In the genomic region with DNA sequence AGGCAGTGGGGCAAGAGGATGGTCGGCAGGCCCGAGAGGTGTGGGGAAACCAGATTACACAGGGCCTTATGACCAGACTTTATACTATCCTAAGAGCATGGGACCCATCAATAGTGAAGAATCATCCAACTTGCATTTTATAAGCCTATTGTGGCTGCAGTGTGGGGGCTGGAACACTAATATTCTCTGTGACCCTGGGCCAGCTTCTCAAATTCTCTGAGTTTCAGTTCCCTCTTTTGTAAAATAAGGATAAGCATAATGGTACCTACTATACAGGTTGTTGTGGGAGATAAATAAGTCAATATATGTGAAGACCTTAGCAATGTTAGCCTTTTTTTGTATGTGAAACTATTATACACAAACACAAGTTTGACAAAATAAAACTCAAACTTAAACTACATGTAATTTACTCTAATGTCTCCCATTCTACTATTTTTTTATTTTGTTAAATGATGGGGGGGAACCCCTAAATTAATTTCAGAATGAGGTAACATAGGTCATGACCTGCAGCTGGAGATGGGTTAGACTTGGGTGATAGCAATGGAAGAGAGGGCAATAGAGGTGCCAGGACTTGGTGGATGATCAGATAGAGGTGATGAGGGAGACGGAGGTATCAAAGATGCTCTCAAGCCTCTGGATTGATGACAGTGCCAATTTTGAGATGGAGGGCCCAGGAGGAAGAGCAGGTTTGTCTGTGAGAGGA, we compare ENCODE assay signal across 12 cellular contexts. TPM values are rescaled to one million over a fixed set of nuclear protein-coding genes. Genes with fewer than 3 reads are reported as not detected.
A peak's percentile ranks its signal among the peaks of the same experiment; 100 is the strongest.
DNase-seq lines count a peak whose midpoint lies in the region; ATAC-seq and TF ChIP-seq lines count a peak whose summit lies in the region.
"Had no signal": no experiment of that assay in that cellular context is flagged by ENCODE, and none has a peak within 500 bp of the region (broad histone marks: within the 10 kb centered on the region; RNA-seq: fewer than 3 reads in every experiment).

No MANE protein-coding gene starts in this region.

- no peak overlapping the region for H3K9ac ChIP-seq in H9 (ENCODE audit: extremely low read depth, insufficient read length, low read length)

- H2BK120ac ChIP-seq in H9 (ENCODE audit: low read depth, low read length, poor library complexity, severe bottlenecking): no peak overlapping the region

- no peaks in the 10 kb centered on the region for H3K23me2 ChIP-seq in H9 (ENCODE audit: insufficient read length, low read depth, low read length, poor library complexity, severe bottlenecking)

- no peak overlapping the region for H4K91ac ChIP-seq in H9 (ENCODE audit: insufficient read length, low read depth, low read length)

- no peak overlapping the region for H3K18ac ChIP-seq in H9 (ENCODE audit: insufficient read length, low read depth, low read length)

- H2AFZ ChIP-seq in H9 (ENCODE audit: low read length): no peak overlapping the region

- H2BK20ac ChIP-seq in H9 (ENCODE audit: low read depth, low read length, poor library complexity, severe bottlenecking): no peak overlapping the region

- H3T11ph ChIP-seq in H9 (ENCODE audit: low read length): no peak overlapping the region

- WGBS in H9 (ENCODE audit: extremely low coverage, insufficient read length, low lambda C conversion rate): no CpG with 5 or more reads among the region's 3 CpGs

- H3K27me3 Mint-ChIP-seq in T-helper 2 cell treated with Interferon-gamma antibody and Interleukin-4, amounts not matched to agents 5 μg/mL and 100 μg/mL, for 36 hours (ENCODE audit: low read depth): no peaks in the 10 kb centered on the region
- H3K27me3 Mint-ChIP-seq in H9 (ENCODE audit: low read depth): no peaks in the 10 kb centered on the region
- H3K27me3 Mint-ChIP-seq in stimulated activated memory B cell treated with anti-CD40 and anti-IgM and Interleukin-4, amounts not matched to agents 10 μg/mL and 1 μg/mL and 100 μg/mL, for 72 hours: no peaks in the 10 kb centered on the region

- peaks cover 7% of the 10 kb centered on the region for H3K9me3 Mint-ChIP-seq in T-helper 2 cell treated with Interferon-gamma antibody and Interleukin-4, amounts not matched to agents 5 μg/mL and 100 μg/mL, for 36 hours
- peaks cover 6 to 7% of the 10 kb centered on the region in 2 experiments; a peak in 4 of 5 replicates for H3K9me3 Mint-ChIP-seq in H9
- peaks cover 3% of the 10 kb centered on the region for H3K9me3 Mint-ChIP-seq in stimulated activated memory B cell treated with anti-CD40 and anti-IgM and Interleukin-4, amounts not matched to agents 10 μg/mL and 1 μg/mL and 100 μg/mL, for 72 hours

- no peaks in the 10 kb centered on the region for H3K9me3 ChIP-seq in H9 (ENCODE audit: control insufficient read depth, low read depth, low read length)
- H3K9me3 ChIP-seq in vagina: no peaks in the 10 kb centered on the region
- H3K9me3 ChIP-seq: A549 had no signal

- 0 out of 2 replicates have a peak, but pooled peaks cover 2% of the 10 kb centered on the region for H3K79me2 ChIP-seq in H9 (ENCODE audit: insufficient read depth, low read length)

- H3K27me3 ChIP-seq in H9 (ENCODE audit: insufficient read depth, low read length): no peaks in the 10 kb centered on the region
- H3K27me3 ChIP-seq in vagina: no peaks in the 10 kb centered on the region

- H3K27ac Mint-ChIP-seq in T-helper 2 cell treated with Interferon-gamma antibody and Interleukin-4, amounts not matched to agents 5 μg/mL and 100 μg/mL, for 36 hours: peak overlapping the region; percentile 60
- H3K27ac Mint-ChIP-seq in H9: peak overlapping the region in 2 of 3 experiments; percentile 35 to 53; a peak in 2 of 7 replicates
- peak overlapping the region; percentile 1 for H3K27ac Mint-ChIP-seq in stimulated activated memory B cell treated with anti-CD40 and anti-IgM and Interleukin-4, amounts not matched to agents 10 μg/mL and 1 μg/mL and 100 μg/mL, for 72 hours

- no peak overlapping the region for H2BK15ac ChIP-seq in H9 (ENCODE audit: low read depth, low read length)

- DNase-seq in T-helper 2 cell treated with Interferon-gamma antibody and Interleukin-4, amounts not matched to agents 5 μg/mL and 100 μg/mL, for 36 hours (ENCODE audit: low spot score): no peak
- DNase-seq in T-helper 2 cell (no peak), H9 (no peak), vagina (ENCODE audit: extremely low spot score in 2 of 2) (no peak), OCI-M1 (lab: John Stamatoyannopoulos, UW) (no peak), NCI-H2029 (lab: John Stamatoyannopoulos, UW) (no peak)
- DNase-seq: activated gamma-delta T cell, NCI-H748 treated with DMSO at 0.1 percent for 48 hours, trophoblast cell had no signal

- no peak overlapping the region for H2BK5ac ChIP-seq in H9 (ENCODE audit: insufficient read length, low read length)

- no peak overlapping the region for H2BK12ac ChIP-seq in H9 (ENCODE audit: insufficient read length, low read depth, low read length)

- peaks cover 34% of the 10 kb centered on the region for H3K36me3 Mint-ChIP-seq in T-helper 2 cell treated with Interferon-gamma antibody and Interleukin-4, amounts not matched to agents 5 μg/mL and 100 μg/mL, for 36 hours (ENCODE audit: low read depth)
- H3K36me3 Mint-ChIP-seq in H9 (ENCODE audit: insufficient read depth in 1 of 3, low read depth in 3 of 3): peaks cover 6 to 7% (median 6%) of the 10 kb centered on the region in 3 experiments; a peak in 6 of 7 replicates
- peaks cover 7% of the 10 kb centered on the region for H3K36me3 Mint-ChIP-seq in stimulated activated memory B cell treated with anti-CD40 and anti-IgM and Interleukin-4, amounts not matched to agents 10 μg/mL and 1 μg/mL and 100 μg/mL, for 72 hours

- peak; percentile 56 for ATAC-seq in HG03280 (IDR thresholded peaks at IDR 0.05; ENCODE audit: unreplicated experiment)
- peak; percentile 81 for ATAC-seq in stimulated activated memory B cell treated with anti-CD40 and anti-IgM and Interleukin-4, amounts not matched to agents 10 μg/mL and 1 μg/mL and 100 μg/mL, for 72 hours
- ATAC-seq: A549 had no signal

- H3K4ac ChIP-seq in H9 (ENCODE audit: low read depth, low read length): no peak overlapping the region

- TF ChIP-seq POLR2A in vagina (IDR thresholded peaks at IDR 0.05): no peak

- H3K79me1 ChIP-seq in H9 (ENCODE audit: insufficient read depth, low read depth, low read length, poor library complexity, severe bottlenecking): no peaks in the 10 kb centered on the region

- H3K4me1 ChIP-seq in H9 (ENCODE audit: insufficient read depth, low read length) (no peaks in the 10 kb centered on the region; the same call in 1 of the 2 replicates), vagina (peaks cover 7% of the 10 kb centered on the region)
- H3K4me1 ChIP-seq: A549 had no signal

- intact Hi-C loops in vagina (cut with DNase I): no loop called here

- H3K4me3 ChIP-seq in vagina: no peak overlapping the region
- H3K4me3 ChIP-seq: A549 had no signal

- H3K4me2 ChIP-seq in H9 (ENCODE audit: insufficient read depth, insufficient read length, low read length): no peak overlapping the region
- H3K4me2 ChIP-seq: A549 had no signal

- no peak overlapping the region for H4K5ac ChIP-seq in H9 (ENCODE audit: insufficient read length, low read depth, low read length)

- no peak overlapping the region for H2AK5ac ChIP-seq in H9 (ENCODE audit: insufficient read length, low read length)

- no peak overlapping the region for H4K8ac ChIP-seq in H9 (replicated peaks; ENCODE audit: insufficient read length, low read depth, low read length)

- H3K23ac ChIP-seq in H9 (ENCODE audit: insufficient read length, low read depth, low read length): no peak overlapping the region

- H3K36me3 ChIP-seq in vagina: no peaks in the 10 kb centered on the region

- H3K27ac ChIP-seq in H9 (ENCODE audit: insufficient read length, low read depth, low read length): no peak overlapping the region
- no peak overlapping the region for H3K27ac ChIP-seq in vagina
- H3K27ac ChIP-seq: A549 had no signal

- H3K4me1 Mint-ChIP-seq in T-helper 2 cell treated with Interferon-gamma antibody and Interleukin-4, amounts not matched to agents 5 μg/mL and 100 μg/mL, for 36 hours (ENCODE audit: low read depth): peaks cover 42% of the 10 kb centered on the region
- H3K4me1 Mint-ChIP-seq in H9: peaks cover 20 to 26% of the 10 kb centered on the region in 2 experiments
- peaks cover 26% of the 10 kb centered on the region for H3K4me1 Mint-ChIP-seq in stimulated activated memory B cell treated with anti-CD40 and anti-IgM and Interleukin-4, amounts not matched to agents 10 μg/mL and 1 μg/mL and 100 μg/mL, for 72 hours

- no peak overlapping the region for H3K56ac ChIP-seq in H9 (ENCODE audit: insufficient read length, low read depth, low read length)

- H3K4me3 Mint-ChIP-seq in T-helper 2 cell treated with Interferon-gamma antibody and Interleukin-4, amounts not matched to agents 5 μg/mL and 100 μg/mL, for 36 hours: no peak overlapping the region
- no peak overlapping the region for H3K4me3 Mint-ChIP-seq in H9
- H3K4me3 Mint-ChIP-seq in stimulated activated memory B cell treated with anti-CD40 and anti-IgM and Interleukin-4, amounts not matched to agents 10 μg/mL and 1 μg/mL and 100 μg/mL, for 72 hours: no peak overlapping the region

- no peak for TF ChIP-seq CTCF in H9 (conservative IDR thresholded peaks at IDR 0.05)
- no peak for TF ChIP-seq CTCF in vagina (IDR thresholded peaks at IDR 0.05)

- no peak overlapping the region for H3K14ac ChIP-seq in H9 (ENCODE audit: insufficient read depth, low read length)

- H4K20me1 ChIP-seq in H9 (ENCODE audit: control insufficient read depth, insufficient read depth, insufficient read length): no peaks in the 10 kb centered on the region

RNA-seq across cellular contexts. Expression of a gene that starts 30.1 kb away (rescaled TPM):
- total RNA-seq in H9 (2021): 35.6 and 41.1 TPM in 2 replicates
- total RNA-seq in vagina: 9.6 TPM

Comparison
In these comparisons a context has a peak if more than half of its experiments do, and no peak if none do; other contexts are left out.
1. H3K27ac Mint-ChIP-seq: peak in every context shown above with its lines; median percentile 60 in T-helper 2 cell treated with Interferon-gamma antibody and Interleukin-4, amounts not matched to agents 5 μg/mL and 100 μg/mL, for 36 hours; 44 in H9; 1 in stimulated activated memory B cell treated with anti-CD40 and anti-IgM and Interleukin-4, amounts not matched to agents 10 μg/mL and 1 μg/mL and 100 μg/mL, for 72 hours.